13 cellular contexts compared by ENCODE assay signal in genomic region chr11:126431401-126432064, GRCh38.
DNase-seq lines count a peak whose midpoint lies in the region; ATAC-seq lines count a peak whose summit lies in the region.
"Had no signal": no experiment of that assay in that cellular context is flagged by ENCODE, and none has a peak within 500 bp of the region (broad histone marks: within the 10 kb centered on the region; RNA-seq: fewer than 3 reads in every experiment).

No MANE protein-coding gene starts in this region.

- H3K36me3 Mint-ChIP-seq in activated CD4-positive, alpha-beta memory T cell treated with anti-CD3 and anti-CD28 coated beads for 36 hours = no peaks in the 10 kb centered on the region
- H3K36me3 Mint-ChIP-seq: mesothelial cell of epicardium had no signal

- ATAC-seq in GM21576 (IDR thresholded peaks at IDR 0.05; ENCODE audit: unreplicated experiment) = no peak
- ATAC-seq in GM19397 (IDR thresholded peaks at IDR 0.05; ENCODE audit: unreplicated experiment) = no peak

- H3K4me3 Mint-ChIP-seq in activated CD4-positive, alpha-beta memory T cell treated with anti-CD3 and anti-CD28 coated beads for 36 hours = no peak overlapping the region
- H3K4me3 Mint-ChIP-seq: brain, mesothelial cell of epicardium had no signal

- H3K9ac ChIP-seq in mucosa of rectum (ENCODE audit: low read depth in 1 of 2, low read length in 2 of 2) = peak overlapping the region; percentile 47 to 66

- H3K9me3 Mint-ChIP-seq in activated CD4-positive, alpha-beta memory T cell treated with anti-CD3 and anti-CD28 coated beads for 36 hours = no peaks in the 10 kb centered on the region
- H3K9me3 Mint-ChIP-seq: brain, mesothelial cell of epicardium had no signal

- H3K9me3 ChIP-seq in esophagus (ENCODE audit: control insufficient read depth in 2 of 2, insufficient read depth in 1 of 2, low read depth in 1 of 2, low read length in 1 of 2) (no peaks in the 10 kb centered on the region), mucosa of rectum (ENCODE audit: control insufficient read depth in 2 of 2, low read length in 2 of 2) (no peaks in the 10 kb centered on the region)
- H3K9me3 ChIP-seq: BE2C had no signal

- no peak overlapping the region for H3K27ac Mint-ChIP-seq in activated CD4-positive, alpha-beta memory T cell treated with anti-CD3 and anti-CD28 coated beads for 36 hours
- H3K27ac Mint-ChIP-seq: brain, mesothelial cell of epicardium had no signal

- CTCF ChIA-PET in activated CD4-positive, alpha-beta memory T cell treated with anti-CD3 and anti-CD28 coated beads for 36 hours (lab: Charles Lee) = interaction anchor here (1.0 kb wide), 1 partner anchor 9 kb away, joined by 4 read pairs; no protein-coding TSS in a partner anchor

- 74 to 79% methylated on average over 23 of the region's 23 CpGs for WGBS in esophagus, 2 donors

- H3K36me3 ChIP-seq in esophagus (ENCODE audit: control insufficient read depth in 2 of 2, insufficient read depth in 2 of 2, low read length in 1 of 2) = no peaks in the 10 kb centered on the region
- no peaks in the 10 kb centered on the region for H3K36me3 ChIP-seq in mucosa of rectum (ENCODE audit: control insufficient read depth in 2 of 2, insufficient read depth in 2 of 2, low read length in 2 of 2)
- H3K36me3 ChIP-seq: BE2C had no signal

- H3K4me3 ChIP-seq in esophagus (ENCODE audit: low read depth in 1 of 2, low read length in 2 of 2) = no peak overlapping the region
- H3K4me3 ChIP-seq in mucosa of rectum (ENCODE audit: low read length in 2 of 2) = peak overlapping the region in 1 of 2 donors; percentile 38

- POLR2A ChIA-PET in activated CD4-positive, alpha-beta memory T cell treated with anti-CD3 and anti-CD28 coated beads for 36 hours (lab: Charles Lee) = no interaction called here

- no peaks in the 10 kb centered on the region for H3K4me1 Mint-ChIP-seq in activated CD4-positive, alpha-beta memory T cell treated with anti-CD3 and anti-CD28 coated beads for 36 hours (ENCODE audit: low read depth)

- H3K27me3 ChIP-seq in esophagus (ENCODE audit: control insufficient read depth in 1 of 2, insufficient read depth in 2 of 2, low read length in 2 of 2) (no peaks in the 10 kb centered on the region), mucosa of rectum (ENCODE audit: control insufficient read depth in 2 of 2, insufficient read depth in 2 of 2, low read length in 2 of 2) (no peaks in the 10 kb centered on the region)
- H3K27me3 ChIP-seq: BE2C had no signal

- peaks cover 0 to 8% of the 10 kb centered on the region in 2 donors for H3K4me1 ChIP-seq in esophagus (ENCODE audit: control insufficient read depth in 2 of 2, insufficient read depth in 2 of 2, low read length in 1 of 2)
- H3K4me1 ChIP-seq in mucosa of rectum (ENCODE audit: control insufficient read depth in 2 of 2, insufficient read depth in 2 of 2, low read length in 2 of 2) = peaks cover 22 to 47% of the 10 kb centered on the region in 2 donors
- H3K4me1 ChIP-seq: BE2C had no signal

- DNase-seq in 8988T (peak; percentile 71), M059J (ENCODE audit: low read depth) (peak; percentile 91), GOT3 (lab: John Stamatoyannopoulos, UW) (no peak)
- no peak for DNase-seq in activated CD4-positive, alpha-beta memory T cell treated with anti-CD3 and anti-CD28 coated beads for 36 hours
- DNase-seq: activated CD4-positive, alpha-beta T cell treated with anti-CD3 and anti-CD28 coated beads for 1 hour; BE2C; stimulated activated CD8-positive, alpha-beta memory T cell treated with anti-CD3 and anti-CD28 coated beads, Interleukin-4, amount 100 ng/mL, for 48 hours had no signal

- H3K27me3 Mint-ChIP-seq in activated CD4-positive, alpha-beta memory T cell treated with anti-CD3 and anti-CD28 coated beads for 36 hours = no peaks in the 10 kb centered on the region
- H3K27me3 Mint-ChIP-seq: brain had no signal

- H3K27ac ChIP-seq in esophagus (ENCODE audit: low read depth in 2 of 2, low read length in 1 of 2) (peak overlapping the region; percentile 54 to 69), mucosa of rectum (ENCODE audit: low read depth in 2 of 2, low read length in 2 of 2) (peak overlapping the region; percentile 79 to 87)

- intact Hi-C loops in activated CD4-positive, alpha-beta memory T cell treated with anti-CD3 and anti-CD28 coated beads for 36 hours (cut with micrococcal nuclease) = no loop called here

Comparison
In these comparisons a context has a peak if more than half of its experiments do, and no peak if none do; other contexts are left out.
1. DNase-seq: peak in 8988T (single experiment) and M059J (single experiment); none in GOT3 (single experiment) and activated CD4-positive, alpha-beta memory T cell treated with anti-CD3 and anti-CD28 coated beads for 36 hours (single experiment).